2 cellular contexts compared by ENCODE assay signal in genomic region chr10:71083457-71083975, GRCh38.
TF ChIP-seq lines count a peak whose summit lies in the region.

No MANE protein-coding gene starts in this region.

TF ChIP-seq in SK-N-SH, 30 proteins besides CTCF, POLR2A, EP300 and RAD21 (continued from another document):
- TF ChIP-seq, protein P1, sequence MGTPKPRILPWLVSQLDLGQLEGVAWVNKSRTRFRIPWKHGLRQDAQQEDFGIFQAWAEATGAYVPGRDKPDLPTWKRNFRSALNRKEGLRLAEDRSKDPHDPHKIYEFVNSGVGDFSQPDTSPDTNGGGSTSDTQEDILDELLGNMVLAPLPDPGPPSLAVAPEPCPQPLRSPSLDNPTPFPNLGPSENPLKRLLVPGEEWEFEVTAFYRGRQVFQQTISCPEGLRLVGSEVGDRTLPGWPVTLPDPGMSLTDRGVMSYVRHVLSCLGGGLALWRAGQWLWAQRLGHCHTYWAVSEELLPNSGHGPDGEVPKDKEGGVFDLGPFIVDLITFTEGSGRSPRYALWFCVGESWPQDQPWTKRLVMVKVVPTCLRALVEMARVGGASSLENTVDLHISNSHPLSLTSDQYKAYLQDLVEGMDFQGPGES (IDR thresholded peaks at IDR 0.05; ENCODE audit: low read depth, low read length), result no peak

TF ChIP-seq in SK-N-SH treated with all-trans-retinoic acid at 6 μM for 48 hours, 23 proteins besides CTCF, POLR2A, EP300 and RAD21 (continued from another document):
- TF ChIP-seq TSHZ2 (CRISPR knock-in tag; IDR thresholded peaks at IDR 0.05) (no peak), CSDC2 (CRISPR knock-in tag; IDR thresholded peaks at IDR 0.05) (no peak), ZC3H10 (CRISPR knock-in tag; IDR thresholded peaks at IDR 0.05) (no peak), ZNF8 (CRISPR knock-in tag; IDR thresholded peaks at IDR 0.05) (no peak), CSRNP3 (CRISPR knock-in tag; IDR thresholded peaks at IDR 0.05) (no peak), OSR1 (CRISPR knock-in tag; IDR thresholded peaks at IDR 0.05) (no peak), TCF4 (CRISPR knock-in tag; IDR thresholded peaks at IDR 0.05; ENCODE audit: borderline replicate concordance) (no peak), BACH2 (CRISPR knock-in tag; IDR thresholded peaks at IDR 0.05; ENCODE audit: borderline replicate concordance) (no peak), ZFP30 (CRISPR knock-in tag; IDR thresholded peaks at IDR 0.05) (no peak), PPARA (CRISPR knock-in tag; IDR thresholded peaks at IDR 0.05; ENCODE audit: borderline replicate concordance) (no peak), ZNF565 (CRISPR knock-in tag; conservative IDR thresholded peaks at IDR 0.05; ENCODE audit: low read depth) (no peak), TOX (CRISPR knock-in tag; IDR thresholded peaks at IDR 0.05; ENCODE audit: borderline replicate concordance) (no peak)
